ENCODE assay signal across 9 cellular contexts in the genomic region with DNA sequence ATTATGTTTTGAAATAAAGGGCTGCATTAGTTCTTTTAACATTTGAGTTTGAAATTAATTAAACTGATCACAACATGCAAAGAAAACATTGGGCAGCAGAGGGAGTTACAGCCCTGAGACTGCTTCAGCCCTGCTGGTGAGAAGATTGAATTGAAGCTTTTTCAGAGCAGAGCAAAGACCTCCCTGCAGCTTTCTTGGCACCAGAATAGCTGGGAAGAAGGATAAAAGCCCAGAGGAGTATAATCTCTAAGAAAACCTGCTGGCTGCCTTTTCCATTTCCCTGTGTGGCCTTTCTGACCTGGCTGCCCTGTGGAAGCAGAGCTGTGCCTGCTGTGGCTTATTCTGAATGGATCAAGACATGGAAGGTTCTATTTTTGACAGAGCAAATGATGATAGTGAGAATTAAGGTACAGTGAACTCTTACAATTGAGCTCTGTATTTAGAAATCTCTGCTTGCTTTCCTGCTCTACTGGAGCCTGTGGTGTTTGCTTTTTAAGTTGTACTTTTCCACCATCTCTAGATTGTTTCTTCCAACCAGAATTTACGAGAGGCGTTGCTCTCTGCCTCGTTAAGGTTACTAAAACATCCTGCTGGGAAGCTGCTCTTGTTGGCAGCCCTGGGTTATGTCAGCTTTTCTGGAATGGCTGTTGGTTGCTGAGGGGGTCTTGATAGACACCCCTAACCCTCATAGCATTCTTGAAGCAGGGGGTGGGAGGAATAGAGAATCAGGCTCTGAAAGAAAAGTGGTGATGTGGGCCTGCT. TPM values are rescaled to one million over a fixed set of nuclear protein-coding genes. Genes with fewer than 3 reads are reported as not detected.
A peak's percentile ranks its signal among the peaks of the same experiment; 100 is the strongest.
DNase-seq lines count a peak whose midpoint lies in the region; ATAC-seq and TF ChIP-seq lines count a peak whose summit lies in the region.
"Had no signal": no experiment of that assay in that cellular context is flagged by ENCODE, and none has a peak within 500 bp of the region (broad histone marks: within the 10 kb centered on the region; RNA-seq: fewer than 3 reads in every experiment).

No MANE protein-coding gene starts in this region.

- intact Hi-C loops in left cardiac atrium (cut with DNase I): loop anchor here in 1 of 2 donors (5.0 kb wide), 1 partner anchor 256 kb away; no protein-coding TSS in a partner anchor

- peaks cover 0 to 9% (median 4%) of the 10 kb centered on the region in 4 donors for H3K4me1 Mint-ChIP-seq in CD4-positive, CD25-positive, alpha-beta regulatory T cell
- peaks cover 8% of the 10 kb centered on the region; the same call in 2 of the 3 replicates for H3K4me1 Mint-ChIP-seq in GM23338

- H3K27me3 Mint-ChIP-seq in CD4-positive, CD25-positive, alpha-beta regulatory T cell: no peaks in the 10 kb centered on the region
- no peaks in the 10 kb centered on the region for H3K27me3 Mint-ChIP-seq in GM23338 (ENCODE audit: insufficient read depth, low read depth, poor library complexity)
- H3K27me3 Mint-ChIP-seq: T-cell had no signal

- H3K4me3 ChIP-seq in CD4-positive, CD25-positive, alpha-beta regulatory T cell (ENCODE audit: low read depth, low read length): no peak overlapping the region
- H3K4me3 ChIP-seq in GM23338: no peak overlapping the region

- no peak overlapping the region for H3K27ac ChIP-seq in CD4-positive, CD25-positive, alpha-beta regulatory T cell (ENCODE audit: insufficient read depth, low read length, poor library complexity, severe bottlenecking)
- peak overlapping the region; percentile 15; the same call in 1 of the 2 replicates for H3K27ac ChIP-seq in GM23338 (ENCODE audit: low read depth)

- no peak overlapping the region for H2AFZ ChIP-seq in GM23338

- H3K27ac Mint-ChIP-seq in CD4-positive, CD25-positive, alpha-beta regulatory T cell: peak overlapping the region in 1 of 3 donors; percentile 3
- H3K27ac Mint-ChIP-seq in GM23338: no peak overlapping the region

- H3K36me3 Mint-ChIP-seq in CD4-positive, CD25-positive, alpha-beta regulatory T cell: peaks cover 40% of the 10 kb centered on the region
- H3K36me3 Mint-ChIP-seq in GM23338 (ENCODE audit: low read depth): peaks cover 71% of the 10 kb centered on the region

- no peaks in the 10 kb centered on the region; the same call in 1 of the 2 replicates for H4K20me1 ChIP-seq in GM23338 (replicated peaks; ENCODE audit: insufficient read depth)

- H3K79me2 ChIP-seq in GM23338 (replicated peaks; ENCODE audit: insufficient read depth): no peaks in the 10 kb centered on the region; the same call in 1 of the 2 replicates

- H3K9me3 ChIP-seq in CD4-positive, CD25-positive, alpha-beta regulatory T cell (ENCODE audit: control insufficient read depth in 2 of 2, low read length in 2 of 2): no peaks in the 10 kb centered on the region

- peaks cover 3% of the 10 kb centered on the region; the same call in 1 of the 2 replicates for H3F3A ChIP-seq in GM23338 (replicated peaks; ENCODE audit: low read depth)

- no peaks in the 10 kb centered on the region for H3K27me3 ChIP-seq in CD4-positive, CD25-positive, alpha-beta regulatory T cell (ENCODE audit: control insufficient read depth, insufficient read depth, low read length)
- no peaks in the 10 kb centered on the region for H3K27me3 ChIP-seq in GM23338 (ENCODE audit: insufficient read depth)

- DNase-seq in CD4-positive, CD25-positive, alpha-beta regulatory T cell: peak in 2 of 3 donors; percentile 11 to 49
- DNase-seq in GM23338 (ENCODE audit: low spot score) (peak; percentile 85), NCI-H345 (lab: John Stamatoyannopoulos, UW) (peak; percentile 61), amygdala (lab: John Stamatoyannopoulos, UW) (peak in 41 of 56 donors; percentile 4 to 76 (median 28)), left cardiac atrium (no peak), pulmonary artery endothelial cell (ENCODE audit: low read depth, low spot score) (peak; percentile 57)

- H3K4me2 ChIP-seq in GM23338: no peak overlapping the region

- peaks cover 59% of the 10 kb centered on the region for H3K36me3 ChIP-seq in CD4-positive, CD25-positive, alpha-beta regulatory T cell (ENCODE audit: control insufficient read depth, insufficient read depth, low read length)
- peaks cover 30% of the 10 kb centered on the region for H3K36me3 ChIP-seq in GM23338 (ENCODE audit: insufficient read depth)

- no peaks in the 10 kb centered on the region for H3K9me3 Mint-ChIP-seq in CD4-positive, CD25-positive, alpha-beta regulatory T cell
- H3K9me3 Mint-ChIP-seq in GM23338: no peaks in the 10 kb centered on the region; the same call in 2 of the 3 replicates
- H3K9me3 Mint-ChIP-seq: T-cell had no signal

- no peaks in the 10 kb centered on the region for H3K4me1 ChIP-seq in CD4-positive, CD25-positive, alpha-beta regulatory T cell (ENCODE audit: control insufficient read depth, insufficient read depth, low read length, poor library complexity, severe bottlenecking)
- 0 out of 2 replicates have a peak, but pooled peaks cover 2% of the 10 kb centered on the region for H3K4me1 ChIP-seq in GM23338 (ENCODE audit: insufficient read depth)

- no peaks in the 10 kb centered on the region for H3K9me2 ChIP-seq in GM23338 (ENCODE audit: insufficient read depth)

- no peak overlapping the region for H3K4me3 Mint-ChIP-seq in CD4-positive, CD25-positive, alpha-beta regulatory T cell
- no peak overlapping the region for H3K4me3 Mint-ChIP-seq in GM23338
- H3K4me3 Mint-ChIP-seq: T-cell had no signal

- ATAC-seq in CD4-positive, CD25-positive, alpha-beta regulatory T cell (ENCODE audit: low read depth in 2 of 2): no peak
- peak; percentile 91 for ATAC-seq in GM23338
- ATAC-seq in left cardiac atrium: peak; percentile 88 to 90
- ATAC-seq in GM21723 (IDR thresholded peaks at IDR 0.05; ENCODE audit: unreplicated experiment): no peak
- no peak for ATAC-seq in HG02884 (IDR thresholded peaks at IDR 0.05; ENCODE audit: unreplicated experiment)

- TF ChIP-seq CTCF in GM23338 (conservative IDR thresholded peaks at IDR 0.05; ENCODE audit: low read depth in 2 of 2): peak; percentile 84 to 96

TF ChIP-seq in GM23338, 12 proteins besides CTCF, POLR2A, EP300 and RAD21 (continues in another document):
- no peak for TF ChIP-seq NANOG (IDR thresholded peaks at IDR 0.05; ENCODE audit: borderline replicate concordance)
- TF ChIP-seq EZH2phosphoT487 (IDR thresholded peaks at IDR 0.05; ENCODE audit: unreplicated experiment): no peak
- TF ChIP-seq ZNF114 (CRISPR knock-in tag; IDR thresholded peaks at IDR 0.05): no peak

RNA-seq across cellular contexts. Expression of gene SNRPE, which starts 9.9 kb away (rescaled TPM):
- total RNA-seq in CD4-positive, CD25-positive, alpha-beta regulatory T cell: 40.1 TPM
- polyA plus RNA-seq in CD4-positive, CD25-positive, alpha-beta regulatory T cell: 100 to 1,000 TPM; 197 to 324 (median 265) TPM
- 99.3 and 105 TPM in 2 replicates for total RNA-seq in GM23338 (2014; rRNA removed; shearing (Covaris generic))
- polyA plus RNA-seq in GM23338 (2016; fragmentation: Nextera tagmentation; extraction: Ambion mirVana): 885 and 904 TPM in 2 replicates
- total RNA-seq in left cardiac atrium (10 to 100 TPM; 62.5 to 81.5 TPM), pulmonary artery endothelial cell (86.9 and 109 TPM in 2 replicates)

Comparison
In these comparisons a context has a peak if more than half of its experiments do, and no peak if none do; other contexts are left out.
1. ATAC-seq: peak in GM23338 (single experiment) and left cardiac atrium (2 of 2); none in CD4-positive, CD25-positive, alpha-beta regulatory T cell (0 of 2), GM21723 (single experiment) and HG02884 (single experiment).